25 cellular contexts compared by ENCODE assay signal in the genomic region with DNA sequence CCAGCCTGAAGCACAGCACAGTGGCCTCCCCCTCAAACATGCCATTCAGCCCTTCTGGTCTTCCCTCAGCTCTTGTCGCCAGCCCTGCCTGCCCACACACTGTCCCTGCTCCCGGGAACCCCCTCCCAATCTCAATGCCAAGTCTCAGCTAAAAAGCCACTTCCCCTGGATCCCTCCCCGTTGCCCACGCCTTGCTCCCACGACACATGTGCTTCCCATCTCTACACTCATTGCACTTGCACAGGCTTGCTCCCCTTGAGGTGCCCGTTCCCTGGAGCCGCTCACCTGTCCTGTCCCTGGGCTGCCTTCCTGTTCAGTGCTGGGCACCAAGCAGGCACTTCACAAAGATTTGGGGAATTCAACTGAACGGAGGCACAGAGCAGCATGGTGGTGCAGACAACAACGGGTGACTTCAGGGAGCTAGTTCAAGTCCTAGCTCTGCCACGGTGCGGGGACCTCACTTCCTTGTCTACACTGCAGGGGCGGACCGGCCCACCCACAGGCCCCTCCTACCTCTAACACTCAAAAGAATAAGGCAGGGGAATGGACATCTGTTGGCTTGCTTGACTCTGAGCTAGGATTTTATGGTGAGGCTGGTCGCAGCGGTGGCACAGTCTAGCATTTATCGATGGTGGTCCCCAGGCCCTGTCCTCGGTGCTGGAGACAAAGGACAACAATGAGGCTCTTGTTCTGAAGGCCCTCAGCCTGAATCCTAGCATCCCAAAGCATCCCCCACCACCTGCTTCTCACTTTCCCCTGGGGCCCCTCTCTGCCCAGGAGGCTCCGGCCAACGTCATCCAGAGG. TPM values are rescaled to one million over a fixed set of nuclear protein-coding genes. Genes with fewer than 3 reads are reported as not detected.
DNase-seq lines count a peak whose midpoint lies in the region; ATAC-seq and TF ChIP-seq lines count a peak whose summit lies in the region.
"Had no signal": no experiment of that assay in that cellular context is flagged by ENCODE, and none has a peak within 500 bp of the region (broad histone marks: within the 10 kb centered on the region; RNA-seq: fewer than 3 reads in every experiment).

No MANE protein-coding gene starts in this region.

- no peak overlapping the region for H2BK5ac ChIP-seq in IMR-90 (ENCODE audit: low read depth, low read length, poor library complexity, severe bottlenecking)

- H3K27me3 Mint-ChIP-seq in activated CD4-positive, alpha-beta memory T cell treated with anti-CD3 and anti-CD28 coated beads for 36 hours = no peaks in the 10 kb centered on the region
- no peaks in the 10 kb centered on the region for H3K27me3 Mint-ChIP-seq in activated CD4-positive, alpha-beta memory T cell treated with anti-CD3 and anti-CD28 coated beads, Interleukin-2, amount 10 ng/mL, durations not matched to agents 7 days and 5 days
- H3K27me3 Mint-ChIP-seq in activated naive CD8-positive, alpha-beta T cell treated with anti-CD3 and anti-CD28 coated beads for 36 hours = no peaks in the 10 kb centered on the region
- H3K27me3 Mint-ChIP-seq in osteocyte (ENCODE audit: unreplicated experiment) = no peaks in the 10 kb centered on the region
- H3K27me3 Mint-ChIP-seq: B cell had no signal

- no peak overlapping the region for H3K4me3 ChIP-seq in IMR-90 (ENCODE audit: insufficient read depth, low read depth, low read length)
- H3K4me3 ChIP-seq in osteoblast (ENCODE audit: insufficient read depth, low read length) = no peak overlapping the region
- H3K4me3 ChIP-seq: smooth muscle cell, testis, vagina had no signal

- H2AK9ac ChIP-seq in IMR-90 (replicated peaks; ENCODE audit: low read depth, low read length, poor library complexity) = peak overlapping the region; percentile 45

- H4K5ac ChIP-seq in IMR-90 (ENCODE audit: low read depth, low read length) = no peak overlapping the region; the same call in 1 of the 2 replicates

- TF ChIP-seq CTCF in IMR-90 (conservative IDR thresholded peaks at IDR 0.05; ENCODE audit: low read depth, low read length) (no peak), osteoblast (IDR thresholded peaks at IDR 0.05; ENCODE audit: extremely low read depth, low read depth, low read length) (no peak), osteocyte (IDR thresholded peaks at IDR 0.05) (no peak)

- peak overlapping the region; percentile 67 for H3K4ac ChIP-seq in IMR-90 (ENCODE audit: low read depth, low read length)

- H3K27me3 ChIP-seq in IMR-90 (ENCODE audit: control insufficient read depth, insufficient read depth, low read length) (no peaks in the 10 kb centered on the region), osteoblast (ENCODE audit: insufficient read depth, low read length) (no peaks in the 10 kb centered on the region)
- H3K27me3 ChIP-seq: testis, vagina had no signal

- peaks cover 25% of the 10 kb centered on the region for H3K4me1 ChIP-seq in IMR-90 (ENCODE audit: control insufficient read depth, insufficient read depth, low read length)
- H3K4me1 ChIP-seq in osteoblast (ENCODE audit: insufficient read depth, low read length) = peaks cover 6% of the 10 kb centered on the region
- H3K4me1 ChIP-seq: testis had no signal

- peaks cover 41% of the 10 kb centered on the region for H3K9me1 ChIP-seq in IMR-90 (ENCODE audit: insufficient read depth, low read length)

- no peak for TF ChIP-seq POLR2A in IMR-90 (IDR thresholded peaks at IDR 0.05; ENCODE audit: low read depth, low read length)

- no peak overlapping the region; a peak in 1 of 4 replicates for H4K8ac ChIP-seq in IMR-90 (ENCODE audit: low read depth in 2 of 2, low read length in 2 of 2)

- H2BK20ac ChIP-seq in IMR-90 (ENCODE audit: low read depth, low read length) = peak overlapping the region; percentile 42

- 97% methylated on average over 5 of the region's 19 CpGs; no CpG with 5 or more reads in 1 of the 2 experiments for WGBS in IMR-90 (ENCODE audit: extremely low coverage in 2 of 2, insufficient read length in 1 of 2), 2 experiments

- H2BK15ac ChIP-seq in IMR-90 (ENCODE audit: low read depth, low read length) = peak overlapping the region; percentile 67; the same call in 2 of the 3 replicates

- H3K79me2 ChIP-seq in osteoblast (ENCODE audit: insufficient read depth, low read length) = peaks cover 14% of the 10 kb centered on the region

- BruUV-seq in IMR-90 (replicated peaks; lab: Mats Ljungman, UMichigan) = no TSS peak

- CTCF ChIA-PET in activated CD4-positive, alpha-beta memory T cell treated with anti-CD3 and anti-CD28 coated beads for 36 hours (lab: Charles Lee) = interaction anchor here (1.1 kb wide), 1 partner anchor 14 kb away, joined by 4 read pairs; no protein-coding TSS in a partner anchor
- CTCF ChIA-PET in activated CD4-positive, alpha-beta memory T cell treated with anti-CD3 and anti-CD28 coated beads, Interleukin-2, amount 10 ng/mL, durations not matched to agents 7 days and 5 days (lab: Charles Lee) = interaction anchor here (1.2 to 1.3 kb wide), 2 partner anchors 19 to 325 kb away, joined by 3 to 5 read pairs; no protein-coding TSS in a partner anchor
- CTCF ChIA-PET in IMR-90 (lab: Yijun Ruan, JAX) = no interaction called here

- H3K36me3 ChIP-seq in IMR-90 (ENCODE audit: control insufficient read depth, insufficient read depth, low read length) (peaks cover 40% of the 10 kb centered on the region), osteoblast (ENCODE audit: insufficient read depth, low read length) (no peaks in the 10 kb centered on the region)
- H3K36me3 ChIP-seq: vagina had no signal

- H3K4me2 ChIP-seq in IMR-90 (ENCODE audit: low read depth, low read length) (no peak overlapping the region), osteoblast (ENCODE audit: insufficient read depth, low read length) (no peak overlapping the region)
- H3K4me2 ChIP-seq: smooth muscle cell had no signal

- H4K20me1 ChIP-seq in IMR-90 (ENCODE audit: insufficient read depth, low read length) (peaks cover 15% of the 10 kb centered on the region; the same call in 1 of the 2 replicates), osteoblast (ENCODE audit: insufficient read depth, low read length) (peaks cover 8% of the 10 kb centered on the region)

- H4K91ac ChIP-seq in IMR-90 (ENCODE audit: insufficient read depth, low read depth, low read length) = peak overlapping the region; percentile 34

- no peak overlapping the region for H3K23ac ChIP-seq in IMR-90 (ENCODE audit: low read depth, low read length)

- no peak overlapping the region for H3K56ac ChIP-seq in IMR-90 (ENCODE audit: extremely low read depth, insufficient read depth, low read length)

- ATAC-seq in IMR-90 (ENCODE audit: low read depth) = no peak
- ATAC-seq: left lobe of liver had no signal

- peaks cover 37% of the 10 kb centered on the region for H3K36me3 Mint-ChIP-seq in activated CD4-positive, alpha-beta memory T cell treated with anti-CD3 and anti-CD28 coated beads for 36 hours
- peaks cover 52% of the 10 kb centered on the region for H3K36me3 Mint-ChIP-seq in activated CD4-positive, alpha-beta memory T cell treated with anti-CD3 and anti-CD28 coated beads, Interleukin-2, amount 10 ng/mL, durations not matched to agents 7 days and 5 days (ENCODE audit: low read depth)
- H3K36me3 Mint-ChIP-seq in activated naive CD8-positive, alpha-beta T cell treated with anti-CD3 and anti-CD28 coated beads for 36 hours = peaks cover 66% of the 10 kb centered on the region
- no peaks in the 10 kb centered on the region for H3K36me3 Mint-ChIP-seq in osteocyte (ENCODE audit: unreplicated experiment)

- TF ChIP-seq RAD21 in IMR-90 (IDR thresholded peaks at IDR 0.05; ENCODE audit: low read length) = no peak

- POLR2A ChIA-PET in activated CD4-positive, alpha-beta memory T cell treated with anti-CD3 and anti-CD28 coated beads for 36 hours (lab: Charles Lee) = no interaction called here
- POLR2A ChIA-PET in activated CD4-positive, alpha-beta memory T cell treated with anti-CD3 and anti-CD28 coated beads, Interleukin-2, amount 10 ng/mL, durations not matched to agents 7 days and 5 days (lab: Charles Lee) = interaction anchor here (0.8 to 2.4 kb wide), 3 partner anchors 8 to 14 kb away, joined by 3 to 9 read pairs (median 3); no protein-coding TSS in a partner anchor
- POLR2A ChIA-PET in IMR-90 (lab: Charles Lee; ENCODE audit: unreplicated experiment) = no interaction called here

- intact Hi-C loops in activated CD4-positive, alpha-beta memory T cell treated with anti-CD3 and anti-CD28 coated beads for 36 hours (cut with micrococcal nuclease) = no loop called here
- intact Hi-C loops in IMR-90 (cut with micrococcal nuclease) = no loop called here

- H3K27ac ChIP-seq in IMR-90 (ENCODE audit: insufficient read depth, low read length) (no peak overlapping the region), osteoblast (ENCODE audit: low read depth, low read length) (no peak overlapping the region)
- H3K27ac ChIP-seq: HL-60, testis, vagina had no signal

- no peak overlapping the region for H3K18ac ChIP-seq in IMR-90 (ENCODE audit: low read depth, low read length)

- H3K27ac Mint-ChIP-seq in activated CD4-positive, alpha-beta memory T cell treated with anti-CD3 and anti-CD28 coated beads for 36 hours = peak overlapping the region; percentile 70
- H3K27ac Mint-ChIP-seq in activated CD4-positive, alpha-beta memory T cell treated with anti-CD3 and anti-CD28 coated beads, Interleukin-2, amount 10 ng/mL, durations not matched to agents 7 days and 5 days = no peak overlapping the region
- H3K27ac Mint-ChIP-seq in activated naive CD8-positive, alpha-beta T cell treated with anti-CD3 and anti-CD28 coated beads for 36 hours = peak overlapping the region; percentile 80
- no peak overlapping the region for H3K27ac Mint-ChIP-seq in osteocyte (ENCODE audit: unreplicated experiment)
- H3K27ac Mint-ChIP-seq: B cell had no signal

- peaks cover 45% of the 10 kb centered on the region for H3K4me1 Mint-ChIP-seq in activated CD4-positive, alpha-beta memory T cell treated with anti-CD3 and anti-CD28 coated beads for 36 hours (ENCODE audit: low read depth)
- peaks cover 10% of the 10 kb centered on the region for H3K4me1 Mint-ChIP-seq in activated CD4-positive, alpha-beta memory T cell treated with anti-CD3 and anti-CD28 coated beads, Interleukin-2, amount 10 ng/mL, durations not matched to agents 7 days and 5 days
- H3K4me1 Mint-ChIP-seq in activated naive CD8-positive, alpha-beta T cell treated with anti-CD3 and anti-CD28 coated beads for 36 hours = peaks cover 89% of the 10 kb centered on the region
- peaks cover 45% of the 10 kb centered on the region for H3K4me1 Mint-ChIP-seq in osteocyte (ENCODE audit: unreplicated experiment)

- peaks cover 25 to 84% of the 10 kb centered on the region in 2 experiments for H3K79me1 ChIP-seq in IMR-90 (ENCODE audit: low read depth in 1 of 2, low read length in 2 of 2)

- no peak overlapping the region for H3K14ac ChIP-seq in IMR-90 (replicated peaks; ENCODE audit: low read depth, low read length)

- H2BK120ac ChIP-seq in IMR-90 (ENCODE audit: low read depth, low read length) = peak overlapping the region; percentile 16

- DNase-seq in activated CD4-positive, alpha-beta memory T cell treated with anti-CD3 and anti-CD28 coated beads for 36 hours = no peak
- no peak for DNase-seq in activated CD4-positive, alpha-beta memory T cell treated with anti-CD3 and anti-CD28 coated beads, Interleukin-2, amount 10 ng/mL, durations not matched to agents 7 days and 5 days
- no peak for DNase-seq in IMR-90
- DNase-seq in activated naive CD8-positive, alpha-beta T cell treated with anti-CD3 and anti-CD28 coated beads for 36 hours = no peak
- DNase-seq in osteoblast (ENCODE audit: insufficient read length, low spot score, missing footprints) = peak; percentile 44
- DNase-seq in EL = no peak
- no peak for DNase-seq in osteocyte (ENCODE audit: extremely low spot score, unreplicated experiment)
- DNase-seq in 8988T = no peak
- DNase-seq: activated T-cell treated with anti-CD3 and anti-CD28 coated beads, Interleukin-2, amount 50 U/mL, for 48 hours; erythroblast; foreskin melanocyte; hippocampal formation; NCI-H1048; NCI-H2029; NCI-H226; NCI-H748 treated with DMSO at 0.1 percent for 48 hours; nucleus accumbens; retina; stimulated activated CD4-positive, alpha-beta T cell treated with anti-CD3 and anti-CD28 coated beads, Interleukin-2, amount 100 ng/mL, for 24 hours; testis had no signal

- H2AFZ ChIP-seq in IMR-90 (replicated peaks; ENCODE audit: low read length, poor library complexity) (no peak overlapping the region), osteoblast (ENCODE audit: low read length) (no peak overlapping the region)

- no peaks in the 10 kb centered on the region for H3K9me3 Mint-ChIP-seq in activated CD4-positive, alpha-beta memory T cell treated with anti-CD3 and anti-CD28 coated beads for 36 hours
- H3K9me3 Mint-ChIP-seq in activated CD4-positive, alpha-beta memory T cell treated with anti-CD3 and anti-CD28 coated beads, Interleukin-2, amount 10 ng/mL, durations not matched to agents 7 days and 5 days = no peaks in the 10 kb centered on the region
- no peaks in the 10 kb centered on the region for H3K9me3 Mint-ChIP-seq in activated naive CD8-positive, alpha-beta T cell treated with anti-CD3 and anti-CD28 coated beads for 36 hours
- H3K9me3 Mint-ChIP-seq in osteocyte (ENCODE audit: unreplicated experiment) = no peaks in the 10 kb centered on the region

- H2AK5ac ChIP-seq in IMR-90 (ENCODE audit: low read depth, low read length) = peak overlapping the region; percentile 75; the same call in 1 of the 2 replicates

- dilution Hi-C loops in IMR-90 (cut with HindIII; ENCODE audit: low sequenced_read_pairs, unreplicated experiment) = no loop called here

- H3K9ac ChIP-seq in IMR-90 (ENCODE audit: low read depth, low read length) = no peak overlapping the region

- in situ Hi-C loops in IMR-90 (cut with MboI; ENCODE audit: low sequenced_read_pairs) = no loop called here

- H3K9me3 ChIP-seq in IMR-90 (ENCODE audit: control insufficient read depth, insufficient read depth, low read length) (no peaks in the 10 kb centered on the region), osteoblast (ENCODE audit: low read depth, low read length) (no peaks in the 10 kb centered on the region)
- H3K9me3 ChIP-seq: testis, vagina had no signal

- no peak overlapping the region for H3K4me3 Mint-ChIP-seq in activated CD4-positive, alpha-beta memory T cell treated with anti-CD3 and anti-CD28 coated beads for 36 hours
- no peak overlapping the region for H3K4me3 Mint-ChIP-seq in activated CD4-positive, alpha-beta memory T cell treated with anti-CD3 and anti-CD28 coated beads, Interleukin-2, amount 10 ng/mL, durations not matched to agents 7 days and 5 days
- H3K4me3 Mint-ChIP-seq in activated naive CD8-positive, alpha-beta T cell treated with anti-CD3 and anti-CD28 coated beads for 36 hours = no peak overlapping the region
- no peak overlapping the region for H3K4me3 Mint-ChIP-seq in osteocyte (ENCODE audit: unreplicated experiment)
- H3K4me3 Mint-ChIP-seq: B cell had no signal

RNA-seq across cellular contexts. Expression of a gene that starts 18.4 kb away (rescaled TPM):
- total RNA-seq in activated CD4-positive, alpha-beta memory T cell treated with anti-CD3 and anti-CD28 coated beads for 36 hours = 100 to 1,000 TPM; 158 to 173 TPM
- total RNA-seq in activated CD4-positive, alpha-beta memory T cell treated with anti-CD3 and anti-CD28 coated beads, Interleukin-2, amount 10 ng/mL, durations not matched to agents 7 days and 5 days = 100 to 1,000 TPM; 137 to 140 TPM
- total RNA-seq in IMR-90 (2012; rRNA removed) (35.3 and 55.5 TPM in 2 replicates), osteoblast (24.5 and 29.3 TPM in 2 replicates), osteocyte (19.0 and 23.3 TPM in 2 replicates)
- polyA plus RNA-seq in IMR-90 (2012; rRNA removed) = 77.0 and 89.7 TPM in 2 replicates
- polyA plus RNA-seq in IMR-90 (2012; cell fraction: cytosol; rRNA removed) = 29.0 and 54.5 TPM in 2 replicates
- 9.4 and 39.2 TPM in 2 replicates for polyA plus RNA-seq in IMR-90 (2012; cell fraction: nucleus; rRNA removed; ENCODE audit: low replicate concordance)
- 100 to 1,000 TPM; 273 to 294 TPM for total RNA-seq in activated naive CD8-positive, alpha-beta T cell treated with anti-CD3 and anti-CD28 coated beads for 36 hours

Comparison
In these comparisons a context has a peak if more than half of its experiments do, and no peak if none do; other contexts are left out.
1. H3K27ac Mint-ChIP-seq: peak in activated CD4-positive, alpha-beta memory T cell treated with anti-CD3 and anti-CD28 coated beads for 36 hours (single experiment) and activated naive CD8-positive, alpha-beta T cell treated with anti-CD3 and anti-CD28 coated beads for 36 hours (single experiment); none in activated CD4-positive, alpha-beta memory T cell treated with anti-CD3 and anti-CD28 coated beads, Interleukin-2, amount 10 ng/mL, durations not matched to agents 7 days and 5 days (single experiment) and osteocyte (single experiment).